23 cellular contexts compared by ENCODE assay signal in genomic region chr7:16719699-16720098, GRCh38. TPM values are rescaled to one million over a fixed set of nuclear protein-coding genes. Genes with fewer than 3 reads are reported as not detected.
DNase-seq lines count a peak whose midpoint lies in the region; TF ChIP-seq lines count a peak whose summit lies in the region.
"Had no signal": no experiment of that assay in that cellular context is flagged by ENCODE, and none has a peak within 500 bp of the region (broad histone marks: within the 10 kb centered on the region; RNA-seq: fewer than 3 reads in every experiment).

No MANE protein-coding gene starts in this region.

- H3K4me3 ChIP-seq in choroid plexus epithelial cell (ENCODE audit: low read depth, low read length): no peak overlapping the region
- no peak overlapping the region for H3K4me3 ChIP-seq in mesenchymal stem cell (ENCODE audit: insufficient read depth in 1 of 2, low read depth in 1 of 2, low read length in 2 of 2)
- H3K4me3 ChIP-seq: thyroid gland had no signal

- H4K91ac ChIP-seq in mesenchymal stem cell (ENCODE audit: low read length): no peak overlapping the region

- no peak overlapping the region for H2BK15ac ChIP-seq in mesenchymal stem cell (ENCODE audit: low read depth, poor library complexity, severe bottlenecking)

- no peak overlapping the region for H3K14ac ChIP-seq in mesenchymal stem cell (ENCODE audit: low read length in 2 of 2)

- H3K4ac ChIP-seq in mesenchymal stem cell (ENCODE audit: low read depth in 1 of 2, low read length in 2 of 2): no peak overlapping the region

- DNase-seq in EH (ENCODE audit: low read depth): peak; percentile 18
- DNase-seq in OCI-M1 (lab: John Stamatoyannopoulos, UW): peak; percentile 57
- DNase-seq in choroid plexus epithelial cell (ENCODE audit: low read depth): peak; percentile 30
- peak; percentile 24 for DNase-seq in mesenchymal stem cell
- no peak for DNase-seq in GM10266 (ENCODE audit: extremely low spot score)
- DNase-seq in HT-29 (ENCODE audit: low spot score): no peak
- no peak for DNase-seq in NCI-H2107 (lab: John Stamatoyannopoulos, UW)
- DNase-seq: activated CD4-positive, alpha-beta T cell treated with anti-CD3 and anti-CD28 coated beads, Interleukin-2, amount 50 U/mL, for 48 hours; activated naive CD4-positive, alpha-beta T cell treated with Interleukin-2 at 50 U/mL for 16 hours; activated T-cell treated with anti-CD3 and anti-CD28 coated beads for 4 hours; caudate nucleus; CD4-positive, alpha-beta memory T cell; DND-41; H7; left cardiac atrium; NCI-H1417; NCI-H526; posterior cingulate gyrus; SIG-M5; stimulated activated CD4-positive, alpha-beta T cell treated with anti-CD3 and anti-CD28 coated beads, Interleukin-1b, Interleukin-23, amount 100 ng/mL, for 48 hours; stimulated activated naive B cell treated with anti-CD40 and anti-IgM and Interleukin-4, amounts not matched to agents 10 μg/mL and 1 μg/mL and 100 μg/mL, for 72 hours; thyroid gland; WERI-Rb-1 had no signal

- H3K79me1 ChIP-seq in mesenchymal stem cell (replicated peaks; ENCODE audit: low read length, poor library complexity, severe bottlenecking): no peaks in the 10 kb centered on the region

- TF ChIP-seq CTCF in choroid plexus epithelial cell (conservative IDR thresholded peaks at IDR 0.05; ENCODE audit: low read depth, low read length) (no peak), GM10266 (IDR thresholded peaks at IDR 0.05; ENCODE audit: control insufficient read depth, insufficient read depth, low read depth, missing control alignments) (no peak)

- H2AFZ ChIP-seq in mesenchymal stem cell (ENCODE audit: low read depth, low read length): no peak overlapping the region

- H3K36me3 ChIP-seq in mesenchymal stem cell (ENCODE audit: control insufficient read depth in 1 of 2, insufficient read depth in 2 of 2, low read depth in 1 of 2, low read length in 2 of 2): no peaks in the 10 kb centered on the region
- H3K36me3 ChIP-seq: thyroid gland, WERI-Rb-1 had no signal

- no peak overlapping the region for H4K8ac ChIP-seq in mesenchymal stem cell (ENCODE audit: low read length)

- no peaks in the 10 kb centered on the region for H3K27me3 ChIP-seq in mesenchymal stem cell (ENCODE audit: control insufficient read depth in 1 of 2, insufficient read depth in 1 of 2, low read length in 2 of 2)
- H3K27me3 ChIP-seq: thyroid gland had no signal

- H3K27ac ChIP-seq in mesenchymal stem cell (ENCODE audit: low read length, poor library complexity, severe bottlenecking): no peak overlapping the region
- H3K27ac ChIP-seq: thyroid gland, WERI-Rb-1 had no signal

- no peak overlapping the region for H3K9ac ChIP-seq in mesenchymal stem cell (ENCODE audit: low read length)

- H3K4me2 ChIP-seq in mesenchymal stem cell (ENCODE audit: low read length, poor library complexity, severe bottlenecking): no peak overlapping the region

- H2BK12ac ChIP-seq in mesenchymal stem cell (ENCODE audit: low read length in 2 of 2): no peak overlapping the region

- no peaks in the 10 kb centered on the region for H3K9me3 ChIP-seq in mesenchymal stem cell (ENCODE audit: control insufficient read depth, low read length)
- H3K9me3 ChIP-seq: thyroid gland had no signal

- H2BK120ac ChIP-seq in mesenchymal stem cell (ENCODE audit: low read depth, low read length): no peak overlapping the region

- no peak overlapping the region for H2BK5ac ChIP-seq in mesenchymal stem cell (ENCODE audit: low read depth, low read length, poor library complexity, severe bottlenecking)

- H3K4me1 ChIP-seq in mesenchymal stem cell (ENCODE audit: control insufficient read depth, insufficient read depth, low read depth, low read length): no peaks in the 10 kb centered on the region
- H3K4me1 ChIP-seq: thyroid gland had no signal

- no peak overlapping the region for H2AK5ac ChIP-seq in mesenchymal stem cell (ENCODE audit: low read length, severe bottlenecking)

- 100% methylated on average over 1 of the region's 1 CpG for WGBS in mesenchymal stem cell

- no peak overlapping the region for H3K23ac ChIP-seq in mesenchymal stem cell (ENCODE audit: low read length in 2 of 2)

- H3K18ac ChIP-seq in mesenchymal stem cell (ENCODE audit: low read depth in 1 of 2, low read length in 2 of 2): no peak overlapping the region

RNA-seq across cellular contexts. Expression of gene TSPAN13, which starts 33.9 kb away (rescaled TPM):
- 13.0 TPM for polyA plus RNA-seq in mesenchymal stem cell (2013, experiment 1 of 2)
- polyA plus RNA-seq in mesenchymal stem cell (2013, experiment 2 of 2): 13.7 TPM
- 25.9 and 33.8 TPM in 2 replicates for total RNA-seq in HT-29 (2014; rRNA removed; shearing (Covaris generic))
- total RNA-seq: CD4-positive, alpha-beta memory T cell had no signal

Comparison
In these comparisons a context has a peak if more than half of its experiments do, and no peak if none do; other contexts are left out.
1. DNase-seq: peak in EH (single experiment), OCI-M1 (single experiment), choroid plexus epithelial cell (single experiment) and mesenchymal stem cell (single experiment); none in GM10266 (single experiment), HT-29 (single experiment) and NCI-H2107 (single experiment).